Comparison of ENCODE assay signal across 1 cellular context in genomic region chr12:27014085-27014858, GRCh38.
TF ChIP-seq lines count a peak whose summit lies in the region.

A gene with protein sequence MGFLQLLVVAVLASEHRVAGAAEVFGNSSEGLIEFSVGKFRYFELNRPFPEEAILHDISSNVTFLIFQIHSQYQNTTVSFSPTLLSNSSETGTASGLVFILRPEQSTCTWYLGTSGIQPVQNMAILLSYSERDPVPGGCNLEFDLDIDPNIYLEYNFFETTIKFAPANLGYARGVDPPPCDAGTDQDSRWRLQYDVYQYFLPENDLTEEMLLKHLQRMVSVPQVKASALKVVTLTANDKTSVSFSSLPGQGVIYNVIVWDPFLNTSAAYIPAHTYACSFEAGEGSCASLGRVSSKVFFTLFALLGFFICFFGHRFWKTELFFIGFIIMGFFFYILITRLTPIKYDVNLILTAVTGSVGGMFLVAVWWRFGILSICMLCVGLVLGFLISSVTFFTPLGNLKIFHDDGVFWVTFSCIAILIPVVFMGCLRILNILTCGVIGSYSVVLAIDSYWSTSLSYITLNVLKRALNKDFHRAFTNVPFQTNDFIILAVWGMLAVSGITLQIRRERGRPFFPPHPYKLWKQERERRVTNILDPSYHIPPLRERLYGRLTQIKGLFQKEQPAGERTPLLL (minus strand): TSS chr12:27014384. CDS start chr12:27014168, 216 bp downstream.

TF ChIP-seq in HepG2, 621 proteins besides CTCF, POLR2A, EP300 and RAD21 (continued from another document):
- TF ChIP-seq, protein P1, sequence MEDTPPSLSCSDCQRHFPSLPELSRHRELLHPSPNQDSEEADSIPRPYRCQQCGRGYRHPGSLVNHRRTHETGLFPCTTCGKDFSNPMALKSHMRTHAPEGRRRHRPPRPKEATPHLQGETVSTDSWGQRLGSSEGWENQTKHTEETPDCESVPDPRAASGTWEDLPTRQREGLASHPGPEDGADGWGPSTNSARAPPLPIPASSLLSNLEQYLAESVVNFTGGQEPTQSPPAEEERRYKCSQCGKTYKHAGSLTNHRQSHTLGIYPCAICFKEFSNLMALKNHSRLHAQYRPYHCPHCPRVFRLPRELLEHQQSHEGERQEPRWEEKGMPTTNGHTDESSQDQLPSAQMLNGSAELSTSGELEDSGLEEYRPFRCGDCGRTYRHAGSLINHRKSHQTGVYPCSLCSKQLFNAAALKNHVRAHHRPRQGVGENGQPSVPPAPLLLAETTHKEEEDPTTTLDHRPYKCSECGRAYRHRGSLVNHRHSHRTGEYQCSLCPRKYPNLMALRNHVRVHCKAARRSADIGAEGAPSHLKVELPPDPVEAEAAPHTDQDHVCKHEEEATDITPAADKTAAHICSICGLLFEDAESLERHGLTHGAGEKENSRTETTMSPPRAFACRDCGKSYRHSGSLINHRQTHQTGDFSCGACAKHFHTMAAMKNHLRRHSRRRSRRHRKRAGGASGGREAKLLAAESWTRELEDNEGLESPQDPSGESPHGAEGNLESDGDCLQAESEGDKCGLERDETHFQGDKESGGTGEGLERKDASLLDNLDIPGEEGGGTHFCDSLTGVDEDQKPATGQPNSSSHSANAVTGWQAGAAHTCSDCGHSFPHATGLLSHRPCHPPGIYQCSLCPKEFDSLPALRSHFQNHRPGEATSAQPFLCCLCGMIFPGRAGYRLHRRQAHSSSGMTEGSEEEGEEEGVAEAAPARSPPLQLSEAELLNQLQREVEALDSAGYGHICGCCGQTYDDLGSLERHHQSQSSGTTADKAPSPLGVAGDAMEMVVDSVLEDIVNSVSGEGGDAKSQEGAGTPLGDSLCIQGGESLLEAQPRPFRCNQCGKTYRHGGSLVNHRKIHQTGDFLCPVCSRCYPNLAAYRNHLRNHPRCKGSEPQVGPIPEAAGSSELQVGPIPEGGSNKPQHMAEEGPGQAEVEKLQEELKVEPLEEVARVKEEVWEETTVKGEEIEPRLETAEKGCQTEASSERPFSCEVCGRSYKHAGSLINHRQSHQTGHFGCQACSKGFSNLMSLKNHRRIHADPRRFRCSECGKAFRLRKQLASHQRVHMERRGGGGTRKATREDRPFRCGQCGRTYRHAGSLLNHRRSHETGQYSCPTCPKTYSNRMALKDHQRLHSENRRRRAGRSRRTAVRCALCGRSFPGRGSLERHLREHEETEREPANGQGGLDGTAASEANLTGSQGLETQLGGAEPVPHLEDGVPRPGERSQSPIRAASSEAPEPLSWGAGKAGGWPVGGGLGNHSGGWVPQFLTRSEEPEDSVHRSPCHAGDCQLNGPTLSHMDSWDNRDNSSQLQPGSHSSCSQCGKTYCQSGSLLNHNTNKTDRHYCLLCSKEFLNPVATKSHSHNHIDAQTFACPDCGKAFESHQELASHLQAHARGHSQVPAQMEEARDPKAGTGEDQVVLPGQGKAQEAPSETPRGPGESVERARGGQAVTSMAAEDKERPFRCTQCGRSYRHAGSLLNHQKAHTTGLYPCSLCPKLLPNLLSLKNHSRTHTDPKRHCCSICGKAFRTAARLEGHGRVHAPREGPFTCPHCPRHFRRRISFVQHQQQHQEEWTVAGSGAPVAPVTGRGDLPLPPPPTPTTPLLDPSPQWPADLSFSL (CRISPR knock-in tag; IDR thresholded peaks at IDR 0.05) = no peak
- TF ChIP-seq, protein P2, sequence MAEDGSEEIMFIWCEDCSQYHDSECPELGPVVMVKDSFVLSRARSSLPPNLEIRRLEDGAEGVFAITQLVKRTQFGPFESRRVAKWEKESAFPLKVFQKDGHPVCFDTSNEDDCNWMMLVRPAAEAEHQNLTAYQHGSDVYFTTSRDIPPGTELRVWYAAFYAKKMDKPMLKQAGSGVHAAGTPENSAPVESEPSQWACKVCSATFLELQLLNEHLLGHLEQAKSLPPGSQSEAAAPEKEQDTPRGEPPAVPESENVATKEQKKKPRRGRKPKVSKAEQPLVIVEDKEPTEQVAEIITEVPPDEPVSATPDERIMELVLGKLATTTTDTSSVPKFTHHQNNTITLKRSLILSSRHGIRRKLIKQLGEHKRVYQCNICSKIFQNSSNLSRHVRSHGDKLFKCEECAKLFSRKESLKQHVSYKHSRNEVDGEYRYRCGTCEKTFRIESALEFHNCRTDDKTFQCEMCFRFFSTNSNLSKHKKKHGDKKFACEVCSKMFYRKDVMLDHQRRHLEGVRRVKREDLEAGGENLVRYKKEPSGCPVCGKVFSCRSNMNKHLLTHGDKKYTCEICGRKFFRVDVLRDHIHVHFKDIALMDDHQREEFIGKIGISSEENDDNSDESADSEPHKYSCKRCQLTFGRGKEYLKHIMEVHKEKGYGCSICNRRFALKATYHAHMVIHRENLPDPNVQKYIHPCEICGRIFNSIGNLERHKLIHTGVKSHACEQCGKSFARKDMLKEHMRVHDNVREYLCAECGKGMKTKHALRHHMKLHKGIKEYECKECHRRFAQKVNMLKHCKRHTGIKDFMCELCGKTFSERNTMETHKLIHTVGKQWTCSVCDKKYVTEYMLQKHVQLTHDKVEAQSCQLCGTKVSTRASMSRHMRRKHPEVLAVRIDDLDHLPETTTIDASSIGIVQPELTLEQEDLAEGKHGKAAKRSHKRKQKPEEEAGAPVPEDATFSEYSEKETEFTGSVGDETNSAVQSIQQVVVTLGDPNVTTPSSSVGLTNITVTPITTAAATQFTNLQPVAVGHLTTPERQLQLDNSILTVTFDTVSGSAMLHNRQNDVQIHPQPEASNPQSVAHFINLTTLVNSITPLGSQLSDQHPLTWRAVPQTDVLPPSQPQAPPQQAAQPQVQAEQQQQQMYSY (CRISPR knock-in tag; IDR thresholded peaks at IDR 0.05) = peak; percentile 40; the same call in 1 of the 2 replicates
- TF ChIP-seq MBD4 (IDR thresholded peaks at IDR 0.05; ENCODE audit: borderline replicate concordance, low read length) (no peak), SATB2 (CRISPR knock-in tag; IDR thresholded peaks at IDR 0.05) (no peak), GATAD1 (CRISPR knock-in tag; IDR thresholded peaks at IDR 0.05) (peak; percentile 33; the same call in 1 of the 2 replicates), ZBED4 (CRISPR knock-in tag; IDR thresholded peaks at IDR 0.05; ENCODE audit: borderline replicate concordance) (peak; percentile 71; the same call in 1 of the 2 replicates), MBNL3 (CRISPR knock-in tag; conservative IDR thresholded peaks at IDR 0.05) (no peak), ZNF607 (CRISPR knock-in tag; IDR thresholded peaks at IDR 0.05; ENCODE audit: borderline replicate concordance) (peak; percentile 79), NFKB2 (CRISPR knock-in tag; IDR thresholded peaks at IDR 0.05; ENCODE audit: borderline replicate concordance) (peak; percentile 93; the same call in 1 of the 2 replicates), EEA1 (CRISPR knock-in tag; IDR thresholded peaks at IDR 0.05; ENCODE audit: borderline replicate concordance) (peak; percentile 52; the same call in 1 of the 2 replicates), ZNF317 (CRISPR knock-in tag; IDR thresholded peaks at IDR 0.05) (no peak), TBX2 (CRISPR knock-in tag; IDR thresholded peaks at IDR 0.05; ENCODE audit: borderline replicate concordance) (peak; percentile 82)
